In genomic region chr2:43605079-43605655, GRCh38 we compare ENCODE assay signal across 8 cellular contexts. TPM values are rescaled to one million over a fixed set of nuclear protein-coding genes. Genes with fewer than 3 reads are reported as not detected.
DNase-seq lines count a peak whose midpoint lies in the region; ATAC-seq and TF ChIP-seq lines count a peak whose summit lies in the region.

No MANE protein-coding gene starts in this region.

- H3K4me1 Mint-ChIP-seq in activated CD8-positive, alpha-beta T cell treated with anti-CD3 and anti-CD28 coated beads for 36 hours (ENCODE audit: low read depth) = peaks cover 5% of the 10 kb centered on the region

- intact Hi-C loops in activated CD8-positive, alpha-beta T cell treated with anti-CD3 and anti-CD28 coated beads for 36 hours (cut with micrococcal nuclease) = no loop called here
- intact Hi-C loops in sciatic nerve (cut with DNase I) = no loop called here

- no peak overlapping the region for H3K4me3 Mint-ChIP-seq in activated CD8-positive, alpha-beta T cell treated with anti-CD3 and anti-CD28 coated beads for 36 hours

- POLR2A ChIA-PET in activated CD8-positive, alpha-beta T cell treated with anti-CD3 and anti-CD28 coated beads for 36 hours (lab: Charles Lee) = interaction anchor here (2.6 kb wide), 1 partner anchor 9 kb away, joined by 14 read pairs; the partner anchor contains the start of gene THADA

- no peak overlapping the region for H3K27ac Mint-ChIP-seq in activated CD8-positive, alpha-beta T cell treated with anti-CD3 and anti-CD28 coated beads for 36 hours

- H3K27me3 Mint-ChIP-seq in activated CD8-positive, alpha-beta T cell treated with anti-CD3 and anti-CD28 coated beads for 36 hours = no peaks in the 10 kb centered on the region

- H3K9me3 Mint-ChIP-seq in activated CD8-positive, alpha-beta T cell treated with anti-CD3 and anti-CD28 coated beads for 36 hours = no peaks in the 10 kb centered on the region

- H3K36me3 Mint-ChIP-seq in activated CD8-positive, alpha-beta T cell treated with anti-CD3 and anti-CD28 coated beads for 36 hours (ENCODE audit: low read depth) = no peaks in the 10 kb centered on the region

- CTCF ChIA-PET in activated CD8-positive, alpha-beta T cell treated with anti-CD3 and anti-CD28 coated beads for 36 hours (lab: Charles Lee) = interaction anchor here (0.7 to 1.7 kb wide), 8 partner anchors 9 to 782 kb away, joined by 3 to 16 read pairs (median 4); partner anchors contain the start of gene THADA

- ATAC-seq in activated CD8-positive, alpha-beta T cell treated with anti-CD3 and anti-CD28 coated beads for 36 hours = peak; percentile 82
- ATAC-seq in sciatic nerve = peak; percentile 47
- no peak for ATAC-seq in HG03457 (IDR thresholded peaks at IDR 0.05; ENCODE audit: unreplicated experiment)
- no peak for ATAC-seq in HG03139 (IDR thresholded peaks at IDR 0.05; ENCODE audit: unreplicated experiment)

- TF ChIP-seq CTCF in GM12872 (IDR thresholded peaks at IDR 0.05; ENCODE audit: insufficient read depth, low read depth, low read length) = peak; percentile 51
- TF ChIP-seq CTCF in activated CD8-positive, alpha-beta T cell treated with anti-CD3 and anti-CD28 coated beads for 36 hours (IDR thresholded peaks at IDR 0.05) = peak; percentile 42

- DNase-seq in AG08395 (ENCODE audit: low spot score) = peak; percentile 70
- DNase-seq in NCI-H2196 treated with DMSO at 0.1 percent for 48 hours (lab: John Stamatoyannopoulos, UW; ENCODE audit: unreplicated experiment) = peak; percentile 58
- DNase-seq in activated CD8-positive, alpha-beta T cell treated with anti-CD3 and anti-CD28 coated beads for 36 hours = peak; percentile 54
- peak; percentile 24 for DNase-seq in globus pallidus (ENCODE audit: low spot score)
- no peak for DNase-seq in sciatic nerve (ENCODE audit: low spot score)

RNA-seq across cellular contexts. Expression of gene THADA, which starts 9.3 kb away (rescaled TPM):
- 10 to 100 TPM; 31.3 to 31.6 TPM for total RNA-seq in activated CD8-positive, alpha-beta T cell treated with anti-CD3 and anti-CD28 coated beads for 36 hours
- 40.8 TPM for total RNA-seq in sciatic nerve

RNA-seq across cellular contexts. Expression of gene PLEKHH2, which starts 31.9 kb away (rescaled TPM):
- under 1 TPM; 0.43 to 0.56 TPM for total RNA-seq in activated CD8-positive, alpha-beta T cell treated with anti-CD3 and anti-CD28 coated beads for 36 hours
- 58.9 TPM for total RNA-seq in sciatic nerve

Comparison
In these comparisons a context has a peak if more than half of its experiments do, and no peak if none do; other contexts are left out.
1. ATAC-seq: peak in activated CD8-positive, alpha-beta T cell treated with anti-CD3 and anti-CD28 coated beads for 36 hours (single experiment) and sciatic nerve (single experiment); none in HG03457 (single experiment) and HG03139 (single experiment).
2. RNA of gene PLEKHH2, which starts 31.9 kb away (total RNA-seq): 58.9 TPM in sciatic nerve (single experiment); 0.43 to 0.56 TPM in activated CD8-positive, alpha-beta T cell treated with anti-CD3 and anti-CD28 coated beads for 36 hours; every median in the first group is over 10 times any median in the second.